19 cellular contexts compared by ENCODE assay signal in genomic region chr5:125492977-125493376, GRCh38.
"Had no signal": no experiment of that assay in that cellular context is flagged by ENCODE, and none has a peak within 500 bp of the region (broad histone marks: within the 10 kb centered on the region; RNA-seq: fewer than 3 reads in every experiment).

No MANE protein-coding gene starts in this region.

- H3K27ac Mint-ChIP-seq: activated CD4-positive, alpha-beta T cell treated with anti-CD3 and anti-CD28 coated beads, Interleukin-2, amount 10 ng/mL, durations not matched to agents 7 days and 5 days; activated CD8-positive, alpha-beta T cell treated with anti-CD3 and anti-CD28 coated beads, Interleukin-2, amount 10 ng/mL, durations not matched to agents 7 days and 5 days; endodermal cell had no signal

- H3K4me1 Mint-ChIP-seq: activated CD4-positive, alpha-beta T cell treated with anti-CD3 and anti-CD28 coated beads, Interleukin-2, amount 10 ng/mL, durations not matched to agents 7 days and 5 days had no signal

- H3K9me3 ChIP-seq: upper lobe of right lung had no signal

- H3K4me3 Mint-ChIP-seq: activated CD4-positive, alpha-beta T cell treated with anti-CD3 and anti-CD28 coated beads, Interleukin-2, amount 10 ng/mL, durations not matched to agents 7 days and 5 days; activated CD8-positive, alpha-beta T cell treated with anti-CD3 and anti-CD28 coated beads, Interleukin-2, amount 10 ng/mL, durations not matched to agents 7 days and 5 days; activated T-cell treated with anti-CD3 and anti-CD28 coated beads, Interleukin-2, amount 50 U/mL, for 4 hours; endodermal cell had no signal

- H3K27me3 ChIP-seq: brain microvascular endothelial cell, upper lobe of right lung had no signal

- H3K4me1 ChIP-seq: upper lobe of right lung had no signal

- H3K4me3 ChIP-seq: lung, upper lobe of right lung had no signal

- DNase-seq: activated CD4-positive, alpha-beta T cell treated with anti-CD3 and anti-CD28 coated beads, Interleukin-2, amount 10 ng/mL, durations not matched to agents 7 days and 5 days; activated CD8-positive, alpha-beta memory T cell treated with anti-CD3 and anti-CD28 coated beads, Interleukin-2, amount 50 U/mL, for 4 hours; activated CD8-positive, alpha-beta T cell treated with anti-CD3 and anti-CD28 coated beads, Interleukin-2, amount 10 ng/mL, durations not matched to agents 7 days and 5 days; activated naive CD4-positive, alpha-beta T cell treated with anti-CD3 and anti-CD28 coated beads, Interleukin-2, amount 50 U/mL, for 16 hours; activated T-cell treated with anti-CD3 and anti-CD28 coated beads, Interleukin-2, amount 50 U/mL, for 4 hours; aorta; brain microvascular endothelial cell; central memory CD4-positive, alpha-beta T cell; endodermal cell; foreskin melanocyte; glutamatergic neuron; hippocampal formation; midbrain; retina; stimulated activated CD8-positive, alpha-beta memory T cell treated with anti-CD3 and anti-CD28 coated beads, Interleukin-4, amount 100 ng/mL, for 48 hours; stimulated activated naive CD4-positive, alpha-beta T cell; upper lobe of right lung had no signal

- H3K36me3 ChIP-seq: brain microvascular endothelial cell, upper lobe of right lung had no signal

- H3K27me3 Mint-ChIP-seq: activated CD4-positive, alpha-beta T cell treated with anti-CD3 and anti-CD28 coated beads, Interleukin-2, amount 10 ng/mL, durations not matched to agents 7 days and 5 days had no signal

- H3K27ac ChIP-seq: brain microvascular endothelial cell, epithelial cell of prostate, upper lobe of right lung had no signal
